ENCODE assay signal across 18 cellular contexts in genomic region chr2:28088970-28089369, GRCh38.
A peak's percentile ranks its signal among the peaks of the same experiment; 100 is the strongest.
DNase-seq lines count a peak whose midpoint lies in the region; ATAC-seq, FAIRE-seq and TF ChIP-seq lines count a peak whose summit lies in the region.
"Had no signal": no experiment of that assay in that cellular context is flagged by ENCODE, and none has a peak within 500 bp of the region (broad histone marks: within the 10 kb centered on the region; RNA-seq: fewer than 3 reads in every experiment).

No MANE protein-coding gene starts in this region.

- H2AFZ ChIP-seq in SK-N-SH (ENCODE audit: low read depth) (no peak overlapping the region), astrocyte (ENCODE audit: low read depth, low read length) (no peak overlapping the region), hepatocyte (no peak overlapping the region)

- FAIRE-seq in astrocyte (lab: Jason Lieb, UNC): peak; percentile 89

- H3K4me1 ChIP-seq in SK-N-SH (ENCODE audit: control insufficient read depth in 1 of 2, insufficient read depth in 2 of 2, low read depth in 1 of 2, low read length in 1 of 2): peaks cover 0 to 7% of the 10 kb centered on the region in 2 experiments; a peak in 3 of 4 replicates
- H3K4me1 ChIP-seq in astrocyte (ENCODE audit: insufficient read depth, low read length): peaks cover 14% of the 10 kb centered on the region
- H3K4me1 ChIP-seq in hepatocyte (ENCODE audit: insufficient read depth): peaks cover 11% of the 10 kb centered on the region
- no peaks in the 10 kb centered on the region for H3K4me1 ChIP-seq in mucosa of descending colon (ENCODE audit: low read depth)

- H3K36me3 ChIP-seq in SK-N-SH (replicated peaks in 1 of 2; ENCODE audit: control insufficient read depth in 1 of 2, insufficient read depth in 2 of 2, low read length in 1 of 2) (no peaks in the 10 kb centered on the region), astrocyte (ENCODE audit: insufficient read depth, low read length) (no peaks in the 10 kb centered on the region), hepatocyte (replicated peaks; ENCODE audit: insufficient read depth, low read depth) (no peaks in the 10 kb centered on the region), mucosa of descending colon (ENCODE audit: low read depth) (no peaks in the 10 kb centered on the region)
- H3K36me3 ChIP-seq: heart left ventricle, thyroid gland had no signal

- no peaks in the 10 kb centered on the region for H3K9me3 Mint-ChIP-seq in astrocyte (ENCODE audit: unreplicated experiment)
- H3K9me3 Mint-ChIP-seq in activated T-cell treated with anti-CD3 and anti-CD28 coated beads, Interleukin-2, amount 50 U/mL, for 4 hours: no peaks in the 10 kb centered on the region

- no peaks in the 10 kb centered on the region for H3K27me3 ChIP-seq in SK-N-SH (ENCODE audit: insufficient read depth)
- no peaks in the 10 kb centered on the region for H3K27me3 ChIP-seq in astrocyte (ENCODE audit: insufficient read depth, low read length)
- H3K27me3 ChIP-seq in hepatocyte: no peaks in the 10 kb centered on the region
- H3K27me3 ChIP-seq: heart left ventricle, thyroid gland had no signal

- H3K36me3 Mint-ChIP-seq in astrocyte (ENCODE audit: low read depth, unreplicated experiment): no peaks in the 10 kb centered on the region
- H3K36me3 Mint-ChIP-seq in activated T-cell treated with anti-CD3 and anti-CD28 coated beads, Interleukin-2, amount 50 U/mL, for 4 hours (ENCODE audit: insufficient read depth): no peaks in the 10 kb centered on the region

- POLR2A ChIA-PET in SK-N-SH (lab: Yijun Ruan, JAX): no interaction called here

- no peak for TF ChIP-seq RAD21 in SK-N-SH (IDR thresholded peaks at IDR 0.05; ENCODE audit: low read length)

- DNase-seq in SK-N-SH (no peak), astrocyte (ENCODE audit: low read depth) (peak; percentile 81), hepatocyte (ENCODE audit: low spot score) (no peak), mucosa of descending colon (no peak), NCI-H2171 (lab: John Stamatoyannopoulos, UW) (no peak)
- DNase-seq in activated T-cell treated with anti-CD3 and anti-CD28 coated beads, Interleukin-2, amount 50 U/mL, for 4 hours: no peak
- no peak for DNase-seq in stimulated activated CD4-positive, alpha-beta T cell treated with anti-CD3 and anti-CD28 coated beads, Interleukin-2, amount 100 ng/mL, for 48 hours
- DNase-seq: activated CD4-positive, alpha-beta T cell treated with anti-CD3 and anti-CD28 coated beads for 1 hour; activated effector memory CD4-positive, alpha-beta T cell treated with anti-CD3 and anti-CD28 coated beads, Interleukin-2, amount 50 U/mL, for 16 hours; aorta; heart left ventricle; Karpas-422; NCI-H1436; NCI-H345; thyroid gland had no signal

- H3F3A ChIP-seq in SK-N-SH (replicated peaks; ENCODE audit: insufficient read depth): peaks cover 4% of the 10 kb centered on the region

- no peak overlapping the region for H3K9ac ChIP-seq in SK-N-SH
- no peak overlapping the region for H3K9ac ChIP-seq in astrocyte (ENCODE audit: low read length)

- ATAC-seq in SK-N-SH treated with all-trans-retinoic acid at 6 μM for 48 hours: no peak; the same call in 2 of the 3 replicates
- ATAC-seq in activated T-cell treated with anti-CD3 and anti-CD28 coated beads, Interleukin-2, amount 50 U/mL, for 4 hours: no peak
- no peak for ATAC-seq in mucosa of descending colon
- ATAC-seq: heart left ventricle, sciatic nerve had no signal

- H4K20me1 ChIP-seq in SK-N-SH (ENCODE audit: insufficient read depth) (no peaks in the 10 kb centered on the region), astrocyte (ENCODE audit: insufficient read depth, low read length) (no peaks in the 10 kb centered on the region), hepatocyte (ENCODE audit: insufficient read depth, poor library complexity, severe bottlenecking) (no peaks in the 10 kb centered on the region)

- H3K4me1 Mint-ChIP-seq in astrocyte (ENCODE audit: low read depth, unreplicated experiment): peaks cover 31% of the 10 kb centered on the region
- H3K4me1 Mint-ChIP-seq in activated T-cell treated with anti-CD3 and anti-CD28 coated beads, Interleukin-2, amount 50 U/mL, for 4 hours (ENCODE audit: low read depth): no peaks in the 10 kb centered on the region

- no peaks in the 10 kb centered on the region for H3K79me2 ChIP-seq in SK-N-SH (ENCODE audit: insufficient read depth)
- H3K79me2 ChIP-seq in astrocyte (ENCODE audit: insufficient read depth, low read length): no peaks in the 10 kb centered on the region
- no peaks in the 10 kb centered on the region for H3K79me2 ChIP-seq in hepatocyte

- no peaks in the 10 kb centered on the region for H3K27me3 Mint-ChIP-seq in astrocyte (ENCODE audit: low read depth, unreplicated experiment)
- H3K27me3 Mint-ChIP-seq in activated T-cell treated with anti-CD3 and anti-CD28 coated beads, Interleukin-2, amount 50 U/mL, for 4 hours (ENCODE audit: low read depth): no peaks in the 10 kb centered on the region

- 70% methylated on average over 4 of the region's 4 CpGs for WGBS in SK-N-SH (ENCODE audit: low lambda C conversion rate)
- 84% methylated on average over 4 of the region's 4 CpGs for WGBS in hepatocyte (ENCODE audit: low lambda C conversion rate, missing lambda C conversion rate)

- peak overlapping the region in 1 of 2 experiments; percentile 36; a peak in 2 of 4 replicates for H3K27ac ChIP-seq in SK-N-SH (ENCODE audit: low read depth in 2 of 2, low read length in 1 of 2)
- peak overlapping the region; percentile 2 for H3K27ac ChIP-seq in astrocyte (ENCODE audit: low read depth, low read length)
- peak overlapping the region; percentile 13 for H3K27ac ChIP-seq in hepatocyte
- H3K27ac ChIP-seq: 22Rv1, heart left ventricle, thyroid gland had no signal

- TF ChIP-seq EP300 in SK-N-SH (IDR thresholded peaks at IDR 0.05; ENCODE audit: borderline replicate concordance in 1 of 2, low read depth in 1 of 2, low read length in 1 of 2): no peak

- H3K4me3 ChIP-seq in SK-N-SH (ENCODE audit: low read depth in 2 of 2, low read length in 1 of 2) (no peak overlapping the region), astrocyte (ENCODE audit: insufficient read depth, low read depth, low read length) (no peak overlapping the region), hepatocyte (no peak overlapping the region), mucosa of descending colon (no peak overlapping the region)
- H3K4me3 ChIP-seq: heart left ventricle, thyroid gland had no signal

- CTCF ChIA-PET in SK-N-SH (lab: Yijun Ruan, JAX): no interaction called here

- H3K9me2 ChIP-seq in SK-N-SH (no peaks in the 10 kb centered on the region), hepatocyte (replicated peaks; ENCODE audit: insufficient read depth) (no peaks in the 10 kb centered on the region)

- no peaks in the 10 kb centered on the region for H3K9me3 ChIP-seq in SK-N-SH
- H3K9me3 ChIP-seq in astrocyte (ENCODE audit: insufficient read depth, low read depth, low read length): no peaks in the 10 kb centered on the region
- no peaks in the 10 kb centered on the region for H3K9me3 ChIP-seq in hepatocyte (ENCODE audit: low read depth)
- no peaks in the 10 kb centered on the region for H3K9me3 ChIP-seq in mucosa of descending colon
- H3K9me3 ChIP-seq: heart left ventricle, thyroid gland had no signal

- no peak for TF ChIP-seq CTCF in SK-N-SH (IDR thresholded peaks at IDR 0.05)
- no peak for TF ChIP-seq CTCF in astrocyte (IDR thresholded peaks at IDR 0.05; ENCODE audit: insufficient read depth, low read depth, low read length)
- no peak for TF ChIP-seq CTCF in hepatocyte (IDR thresholded peaks at IDR 0.05; ENCODE audit: poor library complexity)
- no peak for TF ChIP-seq CTCF in mucosa of descending colon (IDR thresholded peaks at IDR 0.05)

- intact Hi-C loops in mucosa of descending colon (cut with DNase I, micrococcal nuclease): no loop called here

- peak overlapping the region; percentile 75 for H3K27ac Mint-ChIP-seq in astrocyte (ENCODE audit: unreplicated experiment)

- H3K4me2 ChIP-seq in SK-N-SH (peak overlapping the region; percentile 49), astrocyte (ENCODE audit: low read length) (peak overlapping the region; percentile 72), hepatocyte (no peak overlapping the region)

- no peak overlapping the region for H3K4me3 Mint-ChIP-seq in astrocyte (ENCODE audit: unreplicated experiment)
- H3K4me3 Mint-ChIP-seq in activated T-cell treated with anti-CD3 and anti-CD28 coated beads, Interleukin-2, amount 50 U/mL, for 4 hours: no peak overlapping the region

TF ChIP-seq in SK-N-SH treated with all-trans-retinoic acid at 6 μM for 48 hours, 23 proteins besides CTCF, POLR2A, EP300 and RAD21:
- TF ChIP-seq ISL1 (CRISPR knock-in tag; IDR thresholded peaks at IDR 0.05) (no peak), GLIS3 (CRISPR knock-in tag; IDR thresholded peaks at IDR 0.05) (no peak), ARNTL (CRISPR knock-in tag; IDR thresholded peaks at IDR 0.05; ENCODE audit: borderline replicate concordance, low read depth) (no peak), ZFP3 (CRISPR knock-in tag; IDR thresholded peaks at IDR 0.05) (no peak), CSDC2 (CRISPR knock-in tag; IDR thresholded peaks at IDR 0.05) (no peak), ZNF565 (CRISPR knock-in tag; conservative IDR thresholded peaks at IDR 0.05; ENCODE audit: low read depth) (no peak)
TF ChIP-seq in SK-N-SH treated with all-trans-retinoic acid at 6 μM for 48 hours: peak in this region for 0.
